ENCODE assay signal across 13 cellular contexts in genomic region chr14:103118663-103119404, GRCh38. TPM values are rescaled to one million over a fixed set of nuclear protein-coding genes. Genes with fewer than 3 reads are reported as not detected.
DNase-seq lines count a peak whose midpoint lies in the region; ATAC-seq and TF ChIP-seq lines count a peak whose summit lies in the region.
"Had no signal": no experiment of that assay in that cellular context is flagged by ENCODE, and none has a peak within 500 bp of the region (broad histone marks: within the 10 kb centered on the region; RNA-seq: fewer than 3 reads in every experiment).

No MANE protein-coding gene starts in this region.

- H3K27ac ChIP-seq in BLaER1 (peak overlapping the region; percentile 66), heart left ventricle (peak overlapping the region; percentile 40 to 98 (median 75))
- H3K27ac ChIP-seq: GM23248 had no signal

- H3K4me1 ChIP-seq in BLaER1 (peaks cover 92% of the 10 kb centered on the region), heart left ventricle (peaks cover 3 to 82% (median 41%) of the 10 kb centered on the region in 12 donors)

- H3K9ac ChIP-seq in BLaER1, result 0 out of 2 replicates have a peak overlapping the region, but pooled peaks have one; percentile 32
- H3K9ac ChIP-seq: GM23248 had no signal

- TF ChIP-seq CTCF in heart left ventricle (IDR thresholded peaks at IDR 0.05), result no peak

- H3K27me3 ChIP-seq in BLaER1 (no peaks in the 10 kb centered on the region), heart left ventricle (no peaks in the 10 kb centered on the region)

- H3K9me3 ChIP-seq in BLaER1 (no peaks in the 10 kb centered on the region), heart left ventricle (no peaks in the 10 kb centered on the region)

- DNase-seq in SKM-1 treated with dmso at 0.1 percent for 144 hours (lab: John Stamatoyannopoulos, UW; ENCODE audit: unreplicated experiment) (peak; percentile 62), heart left ventricle (peak; percentile 73 to 91 (median 80)), posterior vena cava (ENCODE audit: low spot score) (peak; percentile 95), iPS-NIHi11 (ENCODE audit: low spot score) (no peak)
- no peak for DNase-seq in stimulated activated naive CD4-positive, alpha-beta T cell (lab: John Stamatoyannopoulos, UW)
- DNase-seq: ACHN, amniotic stem cell, NCI-H446 treated with DMSO at 0.1 percent for 48 hours, occipital lobe had no signal

- intact Hi-C loops in heart left ventricle (cut with DNase I) (no loop called here), posterior vena cava (cut with DNase I) (no loop called here)

- TF ChIP-seq POLR2A in heart left ventricle (IDR thresholded peaks at IDR 0.05), result no peak

- H4K20me1 ChIP-seq in BLaER1, result no peaks in the 10 kb centered on the region

- no peak overlapping the region for H3K4me3 ChIP-seq in BLaER1
- no peak overlapping the region for H3K4me3 ChIP-seq in heart left ventricle
- H3K4me3 ChIP-seq: GM23248 had no signal

- H3K36me3 ChIP-seq in BLaER1, result no peaks in the 10 kb centered on the region
- H3K36me3 ChIP-seq in heart left ventricle, result no peaks in the 10 kb centered on the region

- H3K4me2 ChIP-seq in BLaER1, result peak overlapping the region; percentile 77

- peak; percentile 3 to 41 (median 28) for ATAC-seq in heart left ventricle
- no peak for ATAC-seq in HG03025 (IDR thresholded peaks at IDR 0.05; ENCODE audit: low FRiP score, unreplicated experiment)
- ATAC-seq in HG03442 (IDR thresholded peaks at IDR 0.05; ENCODE audit: unreplicated experiment), result no peak

- WGBS in heart left ventricle, 4 donors, result 64 to 78% (median 75%) methylated on average over 8 to 9 of the region's 9 CpGs

RNA-seq across cellular contexts. Expression of gene TNFAIP2, which starts 4.4 kb away (rescaled TPM):
- total RNA-seq in heart left ventricle, result 100 to 1,000 TPM in 2 of 9 donors, 10 to 100 TPM in 7; 22.0 to 253 (median 33.5) TPM
- polyA plus RNA-seq in heart left ventricle, result 10 to 100 TPM; 23.8 to 53.6 TPM
- 100 to 1,000 TPM in 1 of 2 donors, 10 to 100 TPM in 1; 71.4 to 112 TPM for total RNA-seq in posterior vena cava

RNA-seq across cellular contexts. Expression of gene EXOC3L4, which starts 24.3 kb away (rescaled TPM):
- total RNA-seq in heart left ventricle, result 1 to 10 TPM in 1 of 9 donors, under 1 TPM in 3, not detected in 5; 0.21 to 3.2 (median 0.48) TPM
- under 1 TPM; 0.37 to 0.53 TPM for polyA plus RNA-seq in heart left ventricle
- total RNA-seq in posterior vena cava, result 1 to 10 TPM; 1.0 to 2.5 TPM
- total RNA-seq: GM23248 had no signal
- polyA plus RNA-seq: GM23248 had no signal

RNA-seq across cellular contexts. Expression of gene LBHD2, which starts 34.8 kb away (rescaled TPM):
- total RNA-seq in heart left ventricle, result not detected
- polyA plus RNA-seq in heart left ventricle, result under 1 TPM in 1 of 2 donors, not detected in 1; 0.19 TPM
- not detected for total RNA-seq in posterior vena cava
- total RNA-seq: GM23248, occipital lobe had no signal
- polyA plus RNA-seq: GM23248 had no signal

Comparison
In these comparisons a context has a peak if more than half of its experiments do, and no peak if none do; other contexts are left out.
1. DNase-seq: peak in SKM-1 treated with dmso at 0.1 percent for 144 hours (single experiment), heart left ventricle (5 of 5) and posterior vena cava (single experiment); none in stimulated activated naive CD4-positive, alpha-beta T cell (0 of 6) and iPS-NIHi11 (single experiment).
2. ATAC-seq: peak in heart left ventricle (4 of 4); none in HG03025 (single experiment) and HG03442 (single experiment).